ENCODE assay signal across 8 cellular contexts in genomic region chr3:186255703-186256331, GRCh38.
DNase-seq lines count a peak whose midpoint lies in the region; ATAC-seq, FAIRE-seq and TF ChIP-seq lines count a peak whose summit lies in the region.

No MANE protein-coding gene starts in this region.

- no peak overlapping the region for H4K5ac ChIP-seq in H1 (ENCODE audit: insufficient read length, low read depth, low read length)

- H3K4me3 Mint-ChIP-seq in activated CD4-positive, alpha-beta T cell treated with anti-CD3 and anti-CD28 coated beads for 36 hours = no peak overlapping the region
- no peak overlapping the region for H3K4me3 Mint-ChIP-seq in activated CD4-positive, alpha-beta T cell treated with anti-CD3 and anti-CD28 coated beads, Interleukin-2, amount 10 ng/mL, durations not matched to agents 7 days and 5 days

- intact Hi-C loops in activated CD4-positive, alpha-beta T cell treated with anti-CD3 and anti-CD28 coated beads for 36 hours (cut with DNase I, micrococcal nuclease) = loop anchor here in 1 of 2 experiments (5.0 to 10.0 kb wide), 2 partner anchors 279 to 569 kb away; no protein-coding TSS in a partner anchor

- H2AFZ ChIP-seq in H1 (ENCODE audit: low read length) = no peak overlapping the region

- no peak overlapping the region for H4K91ac ChIP-seq in H1 (replicated peaks; ENCODE audit: insufficient read length, low read length)

- no peak overlapping the region for H3K27ac ChIP-seq in H1 (ENCODE audit: low read depth, low read length)

- H2BK15ac ChIP-seq in H1 (ENCODE audit: low read length) = no peak overlapping the region

- H3K36me3 ChIP-seq in H1 (ENCODE audit: control insufficient read depth in 2 of 4, insufficient read depth in 4 of 4, low read length in 3 of 4) = no peaks in the 10 kb centered on the region

- H2BK5ac ChIP-seq in H1 (ENCODE audit: low read depth, low read length) = no peak overlapping the region

- no peaks in the 10 kb centered on the region; a peak in 2 of 7 replicates for H3K27me3 ChIP-seq in H1 (replicated peaks in 1 of 4; ENCODE audit: control insufficient read depth in 3 of 4, extremely low read depth in 1 of 4, insufficient read depth in 3 of 4, low read length in 3 of 4)

- H3K18ac ChIP-seq in H1 (ENCODE audit: extremely low read depth, low read length) = no peak overlapping the region

- H4K20me1 ChIP-seq in H1 (replicated peaks in 1 of 2; ENCODE audit: control insufficient read depth in 1 of 2, insufficient read depth in 2 of 2, low read length in 2 of 2) = no peaks in the 10 kb centered on the region

- no peak overlapping the region for H2BK20ac ChIP-seq in H1 (ENCODE audit: low read length)

- H3K4me1 Mint-ChIP-seq in activated CD4-positive, alpha-beta T cell treated with anti-CD3 and anti-CD28 coated beads for 36 hours = peaks cover 40% of the 10 kb centered on the region
- peaks cover 19% of the 10 kb centered on the region for H3K4me1 Mint-ChIP-seq in activated CD4-positive, alpha-beta T cell treated with anti-CD3 and anti-CD28 coated beads, Interleukin-2, amount 10 ng/mL, durations not matched to agents 7 days and 5 days

- no peaks in the 10 kb centered on the region for H3K23me2 ChIP-seq in H1 (ENCODE audit: low read depth, low read length)

- H3K4me2 ChIP-seq in H1 (ENCODE audit: insufficient read depth in 1 of 2, low read depth in 2 of 2, low read length in 2 of 2) = no peak overlapping the region

- H2BK12ac ChIP-seq in H1 (ENCODE audit: low read depth, low read length) = no peak overlapping the region

- no peak overlapping the region; the same call in 1 of the 2 replicates for H4K8ac ChIP-seq in H1 (ENCODE audit: extremely low read depth, insufficient read depth, low read length)

- peak; percentile 35 to 52 for TF ChIP-seq RAD21 in H1 (IDR thresholded peaks at IDR 0.05 in 1 of 2, conservative IDR thresholded peaks at IDR 0.05 in 1 of 2; ENCODE audit: low read depth in 2 of 2, low read length in 2 of 2)

- H3K9me3 Mint-ChIP-seq in activated CD4-positive, alpha-beta T cell treated with anti-CD3 and anti-CD28 coated beads for 36 hours (ENCODE audit: low read depth) = peaks cover 4% of the 10 kb centered on the region
- no peaks in the 10 kb centered on the region for H3K9me3 Mint-ChIP-seq in activated CD4-positive, alpha-beta T cell treated with anti-CD3 and anti-CD28 coated beads, Interleukin-2, amount 10 ng/mL, durations not matched to agents 7 days and 5 days

- peaks cover 0 to 8% (median 4%) of the 10 kb centered on the region in 4 experiments; a peak in 4 of 7 replicates for H3K4me1 ChIP-seq in H1 (replicated peaks in 1 of 4; ENCODE audit: control insufficient read depth in 3 of 4, insufficient read depth in 4 of 4, low read length in 3 of 4)

- POLR2A ChIA-PET in activated CD4-positive, alpha-beta T cell treated with anti-CD3 and anti-CD28 coated beads for 36 hours (lab: Charles Lee) = no interaction called here
- POLR2A ChIA-PET in activated CD4-positive, alpha-beta T cell treated with anti-CD3 and anti-CD28 coated beads, Interleukin-2, amount 10 ng/mL, durations not matched to agents 7 days and 5 days (lab: Charles Lee) = no interaction called here
- POLR2A ChIA-PET in H1 (lab: Charles Lee; ENCODE audit: partially characterized antibody) = interaction anchor here (0.7 to 0.8 kb wide), 2 partner anchors 318 to 528 kb away, joined by 3 read pairs; partner anchors contain the start of genes EIF4A2 and TRA2B

- H3K27me3 Mint-ChIP-seq in activated CD4-positive, alpha-beta T cell treated with anti-CD3 and anti-CD28 coated beads for 36 hours = peaks cover 2% of the 10 kb centered on the region
- H3K27me3 Mint-ChIP-seq in activated CD4-positive, alpha-beta T cell treated with anti-CD3 and anti-CD28 coated beads, Interleukin-2, amount 10 ng/mL, durations not matched to agents 7 days and 5 days = peaks cover 3% of the 10 kb centered on the region

- peak overlapping the region; percentile 71 for H3K27ac Mint-ChIP-seq in activated CD4-positive, alpha-beta T cell treated with anti-CD3 and anti-CD28 coated beads for 36 hours
- no peak overlapping the region for H3K27ac Mint-ChIP-seq in activated CD4-positive, alpha-beta T cell treated with anti-CD3 and anti-CD28 coated beads, Interleukin-2, amount 10 ng/mL, durations not matched to agents 7 days and 5 days

- no peaks in the 10 kb centered on the region for H3K79me2 ChIP-seq in H1 (ENCODE audit: control insufficient read depth in 1 of 2, insufficient read depth in 2 of 2, low read length in 2 of 2)

- WGBS in H1 (ENCODE audit: extremely low coverage in 1 of 2, insufficient coverage in 1 of 2, insufficient read length in 1 of 2, insufficient replicate concordance in 2 of 2, low coverage in 1 of 2, low lambda C conversion rate in 2 of 2, missing lambda C conversion rate in 1 of 2), 2 experiments = 78% methylated on average over 18 of the region's 19 CpGs; no CpG with 5 or more reads in 1 of the 2 experiments

- TF ChIP-seq CTCF in H1 (IDR thresholded peaks at IDR 0.05; ENCODE audit: control extremely low read depth in 1 of 3, insufficient read depth in 1 of 3, low read depth in 1 of 3, low read length in 3 of 3) = peak; percentile 58 to 75 (median 73)

- H3K36me3 Mint-ChIP-seq in activated CD4-positive, alpha-beta T cell treated with anti-CD3 and anti-CD28 coated beads for 36 hours (ENCODE audit: low read depth) = peaks cover 4% of the 10 kb centered on the region
- no peaks in the 10 kb centered on the region for H3K36me3 Mint-ChIP-seq in activated CD4-positive, alpha-beta T cell treated with anti-CD3 and anti-CD28 coated beads, Interleukin-2, amount 10 ng/mL, durations not matched to agents 7 days and 5 days (ENCODE audit: low read depth)

- no peak overlapping the region for H3K9ac ChIP-seq in H1 (replicated peaks in 1 of 4; ENCODE audit: extremely low read depth in 1 of 4, low read depth in 3 of 4, low read length in 3 of 4)

- H2BK120ac ChIP-seq in H1 (replicated peaks; ENCODE audit: low read depth, low read length) = no peak overlapping the region

- H3K9me3 ChIP-seq in H1 (ENCODE audit: insufficient read depth in 2 of 2, low read depth in 1 of 2, low read length in 1 of 2) = no peaks in the 10 kb centered on the region

- FAIRE-seq in H1 (lab: Jason Lieb, UNC) = no peak

- no peaks in the 10 kb centered on the region for H3K79me1 ChIP-seq in H1 (ENCODE audit: low read depth, low read length)

- H3K56ac ChIP-seq in H1 (replicated peaks; ENCODE audit: insufficient read length, low read depth, low read length) = no peak overlapping the region

- no peak overlapping the region for H3K14ac ChIP-seq in H1 (ENCODE audit: insufficient read length)

- no peak overlapping the region for H3K23ac ChIP-seq in H1 (ENCODE audit: insufficient read length)

- CTCF ChIA-PET in activated CD4-positive, alpha-beta T cell treated with anti-CD3 and anti-CD28 coated beads for 36 hours (lab: Charles Lee) = interaction anchor here (0.5 to 4.4 kb wide), 6 partner anchors 61 to 361 kb away, joined by 3 to 29 read pairs (median 3); no protein-coding TSS in a partner anchor
- CTCF ChIA-PET in activated CD4-positive, alpha-beta T cell treated with anti-CD3 and anti-CD28 coated beads, Interleukin-2, amount 10 ng/mL, durations not matched to agents 7 days and 5 days (lab: Charles Lee) = interaction anchor here (1.0 to 1.2 kb wide), 2 partner anchors 9 to 13 kb away, joined by 4 read pairs; no protein-coding TSS in a partner anchor
- CTCF ChIA-PET in H1 (lab: Charles Lee; ENCODE audit: partially characterized antibody) = interaction anchor here (0.8 to 12.2 kb wide), 38 partner anchors 9 to 287 kb away, joined by 3 to 156 read pairs (median 4); no protein-coding TSS in a partner anchor

- H3K4me3 ChIP-seq in H1 (ENCODE audit: extremely low read depth in 1 of 4, insufficient read depth in 2 of 4, low read depth in 3 of 4, low read length in 4 of 4) = no peak overlapping the region

- ATAC-seq in activated CD4-positive, alpha-beta T cell treated with anti-CD3 and anti-CD28 coated beads for 36 hours = no peak
- no peak for ATAC-seq in GM18505 (IDR thresholded peaks at IDR 0.05; ENCODE audit: unreplicated experiment)

- no peak for TF ChIP-seq EP300 in H1 (IDR thresholded peaks at IDR 0.05; ENCODE audit: borderline replicate concordance in 1 of 2, low read depth in 2 of 2, low read length in 2 of 2)

- peak; percentile 69 for DNase-seq in activated CD4-positive, alpha-beta T cell treated with anti-CD3 and anti-CD28 coated beads for 36 hours
- DNase-seq in activated CD4-positive, alpha-beta T cell treated with anti-CD3 and anti-CD28 coated beads, Interleukin-2, amount 10 ng/mL, durations not matched to agents 7 days and 5 days = no peak
- DNase-seq in NCI-H146 (lab: John Stamatoyannopoulos, UW) (peak; percentile 45), H1 (ENCODE audit: low read depth in 1 of 2, low spot score in 2 of 2) (peak in 1 of 2 experiments; percentile 88), NCI-H1048 (lab: John Stamatoyannopoulos, UW) (no peak), A172 (ENCODE audit: low spot score) (no peak)
- DNase-seq in stimulated activated CD8-positive, alpha-beta memory T cell treated with anti-CD3 and anti-CD28 coated beads, Interleukin-4, amount 100 ng/mL, for 48 hours = peak; percentile 55

- TF ChIP-seq POLR2A in H1 (IDR thresholded peaks at IDR 0.05; ENCODE audit: control extremely low read depth in 1 of 2, low read depth in 2 of 2, low read length in 2 of 2) (no peak), GM18505 (IDR thresholded peaks at IDR 0.05; ENCODE audit: borderline replicate concordance, extremely low read depth, insufficient read depth, insufficient read length) (no peak)

- H3K4ac ChIP-seq in H1 (replicated peaks; ENCODE audit: insufficient read length, low read depth, low read length) = no peak overlapping the region

- no peak overlapping the region for H2AK5ac ChIP-seq in H1 (ENCODE audit: low read depth, low read length)

TF ChIP-seq in H1, 55 proteins besides CTCF, POLR2A, EP300 and RAD21 (continues in another document):
- TF ChIP-seq GABPA (IDR thresholded peaks at IDR 0.05; ENCODE audit: borderline replicate concordance, insufficient read depth, low read length) = no peak

Comparison
In these comparisons a context has a peak if more than half of its experiments do, and no peak if none do; other contexts are left out.
1. DNase-seq: peak in activated CD4-positive, alpha-beta T cell treated with anti-CD3 and anti-CD28 coated beads for 36 hours (single experiment), NCI-H146 (single experiment) and stimulated activated CD8-positive, alpha-beta memory T cell treated with anti-CD3 and anti-CD28 coated beads, Interleukin-4, amount 100 ng/mL, for 48 hours (single experiment); none in activated CD4-positive, alpha-beta T cell treated with anti-CD3 and anti-CD28 coated beads, Interleukin-2, amount 10 ng/mL, durations not matched to agents 7 days and 5 days (single experiment), NCI-H1048 (single experiment) and A172 (single experiment).